In genomic region chr11:11463397-11463796, GRCh38 we compare ENCODE assay signal across 11 cellular contexts.
DNase-seq lines count a peak whose midpoint lies in the region; ATAC-seq and TF ChIP-seq lines count a peak whose summit lies in the region.
"Had no signal": no experiment of that assay in that cellular context is flagged by ENCODE, and none has a peak within 500 bp of the region (broad histone marks: within the 10 kb centered on the region; RNA-seq: fewer than 3 reads in every experiment).

No MANE protein-coding gene starts in this region.

- no peak for ATAC-seq in sciatic nerve
- ATAC-seq in left colon, result no peak

- no peaks in the 10 kb centered on the region for H3K9me3 Mint-ChIP-seq in mesothelial cell of epicardium

- intact Hi-C loops in sciatic nerve (cut with DNase I), result no loop called here
- intact Hi-C loops in left colon (cut with DNase I, micrococcal nuclease), result no loop called here

- no peaks in the 10 kb centered on the region for H3K36me3 Mint-ChIP-seq in mesothelial cell of epicardium

- in situ Hi-C loops in KBM-7 (cut with MboI; ENCODE audit: low pct_unique_long_range_greater_than_20kb, low sequenced_read_pairs), result no loop called here
- in situ Hi-C loops in G401 (cut with HindIII; ENCODE audit: low sequenced_read_pairs), result no loop called here

- no peak for TF ChIP-seq CTCF in mesothelial cell of epicardium (IDR thresholded peaks at IDR 0.05; ENCODE audit: unreplicated experiment)

- no peak overlapping the region for H3K4me3 Mint-ChIP-seq in mesothelial cell of epicardium

- H3K27me3 Mint-ChIP-seq in mesothelial cell of epicardium (ENCODE audit: low read depth), result no peaks in the 10 kb centered on the region

- H3K4me1 Mint-ChIP-seq in mesothelial cell of epicardium, result peaks cover 22% of the 10 kb centered on the region

- peak overlapping the region; percentile 18 for H3K27ac Mint-ChIP-seq in mesothelial cell of epicardium

- DNase-seq in COLO829 (ENCODE audit: low spot score) (peak; percentile 14), KBM-7 (peak; percentile 9), mesothelial cell of epicardium (ENCODE audit: low spot score in 2 of 2, unreplicated experiment in 2 of 2) (no peak), C1 segment of cervical spinal cord (lab: John Stamatoyannopoulos, UW) (no peak), sciatic nerve (ENCODE audit: low spot score) (no peak), G401 (ENCODE audit: low spot score) (no peak), left colon (no peak)
- DNase-seq: activated CD8-positive, alpha-beta memory T cell treated with anti-CD3 and anti-CD28 coated beads, Interleukin-2, amount 50 U/mL, for 48 hours; anterior cingulate cortex; Karpas-422 had no signal

TF ChIP-seq in PFSK-1, 5 proteins besides CTCF, POLR2A, EP300 and RAD21:
- TF ChIP-seq FOXP2 (optimal IDR thresholded peaks at IDR 0.05; ENCODE audit: borderline replicate concordance, extremely low read depth, extremely low read length, insufficient read depth) (peak; percentile 92), TAF1 (IDR thresholded peaks at IDR 0.05; ENCODE audit: borderline replicate concordance, insufficient read depth, low read length) (no peak)

Comparison
In these comparisons a context has a peak if more than half of its experiments do, and no peak if none do; other contexts are left out.
1. DNase-seq: peak in COLO829 (single experiment) and KBM-7 (single experiment); none in mesothelial cell of epicardium (0 of 2), C1 segment of cervical spinal cord (0 of 14), sciatic nerve (single experiment), G401 (single experiment) and left colon (0 of 2).